ENCODE assay signal across 8 cellular contexts in the genomic region with DNA sequence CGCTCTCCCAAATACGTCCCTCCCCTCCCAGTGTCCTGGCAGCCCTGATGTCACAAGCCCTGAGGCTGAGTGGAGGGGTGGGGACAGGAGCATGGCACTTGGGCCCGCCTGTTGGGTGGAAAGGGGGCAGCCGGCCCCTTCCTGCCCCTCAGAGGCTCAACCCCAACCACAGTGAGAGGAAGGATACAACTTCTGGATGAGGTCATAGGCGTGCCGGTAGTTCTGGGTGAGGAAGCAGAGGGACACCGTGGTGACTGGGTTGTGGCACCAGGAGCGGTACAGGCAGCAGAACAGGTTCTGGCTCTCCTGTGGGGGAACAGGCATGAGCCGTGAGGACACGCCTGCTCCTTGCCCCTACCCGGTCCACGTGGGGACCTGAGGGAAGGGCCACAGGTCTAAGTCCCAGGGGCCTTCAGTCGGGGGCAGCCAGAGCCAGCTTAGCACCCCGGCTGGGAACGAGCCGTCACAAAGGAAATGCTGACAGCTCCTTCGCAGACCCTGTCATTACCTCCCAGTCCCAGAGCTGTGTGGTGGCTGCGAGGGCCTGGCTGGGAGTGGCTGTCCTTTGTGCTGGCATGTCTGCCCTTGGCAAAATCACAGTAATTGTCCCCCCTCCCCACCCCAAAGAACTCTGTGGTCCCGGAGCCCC. TPM values are rescaled to one million over a fixed set of nuclear protein-coding genes. Genes with fewer than 3 reads are reported as not detected.
DNase-seq lines count a peak whose midpoint lies in the region; ATAC-seq and TF ChIP-seq lines count a peak whose summit lies in the region.

No MANE protein-coding gene starts in this region.

- peaks cover 6% of the 10 kb centered on the region for H3K36me3 Mint-ChIP-seq in activated CD4-positive, alpha-beta T cell treated with anti-CD3 and anti-CD28 coated beads for 36 hours (ENCODE audit: low read depth)
- H3K36me3 Mint-ChIP-seq in activated CD8-positive, alpha-beta T cell treated with anti-CD3 and anti-CD28 coated beads for 36 hours (ENCODE audit: low read depth): no peaks in the 10 kb centered on the region

- H3K4me1 ChIP-seq in suprapubic skin: peaks cover 100% of the 10 kb centered on the region

- CTCF ChIA-PET in activated CD4-positive, alpha-beta T cell treated with anti-CD3 and anti-CD28 coated beads for 36 hours (lab: Charles Lee): interaction anchor here (1.1 to 2.4 kb wide), 2 partner anchors 26 to 75 kb away, joined by 3 to 7 read pairs; no protein-coding TSS in a partner anchor
- CTCF ChIA-PET in activated CD8-positive, alpha-beta T cell treated with anti-CD3 and anti-CD28 coated beads for 36 hours (lab: Charles Lee): interaction anchor here (0.6 to 1.3 kb wide), 3 partner anchors 10 to 74 kb away, joined by 3 to 4 read pairs (median 3); no protein-coding TSS in a partner anchor

- no peak for TF ChIP-seq CTCF in activated CD8-positive, alpha-beta T cell treated with anti-CD3 and anti-CD28 coated beads for 36 hours (IDR thresholded peaks at IDR 0.05)
- no peak for TF ChIP-seq CTCF in suprapubic skin (IDR thresholded peaks at IDR 0.05)

- H3K9me3 Mint-ChIP-seq in activated CD4-positive, alpha-beta T cell treated with anti-CD3 and anti-CD28 coated beads for 36 hours (ENCODE audit: low read depth): no peaks in the 10 kb centered on the region
- H3K9me3 Mint-ChIP-seq in activated CD8-positive, alpha-beta T cell treated with anti-CD3 and anti-CD28 coated beads for 36 hours: no peaks in the 10 kb centered on the region

- no peaks in the 10 kb centered on the region for H3K9me3 ChIP-seq in suprapubic skin

- peak; percentile 70 for ATAC-seq in activated CD4-positive, alpha-beta T cell treated with anti-CD3 and anti-CD28 coated beads for 36 hours
- ATAC-seq in activated CD8-positive, alpha-beta T cell treated with anti-CD3 and anti-CD28 coated beads for 36 hours: peak; percentile 89
- ATAC-seq in GM18502 (IDR thresholded peaks at IDR 0.05; ENCODE audit: poor library complexity, unreplicated experiment): no peak

- no peak overlapping the region for H3K4me3 ChIP-seq in suprapubic skin

- peak overlapping the region; percentile 10 for H3K27ac Mint-ChIP-seq in activated CD4-positive, alpha-beta T cell treated with anti-CD3 and anti-CD28 coated beads for 36 hours
- H3K27ac Mint-ChIP-seq in activated CD8-positive, alpha-beta T cell treated with anti-CD3 and anti-CD28 coated beads for 36 hours: peak overlapping the region; percentile 87

- no peaks in the 10 kb centered on the region for H3K36me3 ChIP-seq in suprapubic skin

- peaks cover 36% of the 10 kb centered on the region for H3K4me1 Mint-ChIP-seq in activated CD4-positive, alpha-beta T cell treated with anti-CD3 and anti-CD28 coated beads for 36 hours
- peaks cover 37% of the 10 kb centered on the region for H3K4me1 Mint-ChIP-seq in activated CD8-positive, alpha-beta T cell treated with anti-CD3 and anti-CD28 coated beads for 36 hours (ENCODE audit: low read depth)

- TF ChIP-seq EP300 in suprapubic skin (IDR thresholded peaks at IDR 0.05): no peak

- H3K27ac ChIP-seq in layer of hippocampus (ENCODE audit: low read depth, low read length) (peak overlapping the region; percentile 46), suprapubic skin (peak overlapping the region; percentile 91)

- POLR2A ChIA-PET in activated CD4-positive, alpha-beta T cell treated with anti-CD3 and anti-CD28 coated beads for 36 hours (lab: Charles Lee): no interaction called here
- POLR2A ChIA-PET in activated CD8-positive, alpha-beta T cell treated with anti-CD3 and anti-CD28 coated beads for 36 hours (lab: Charles Lee): interaction anchor here (0.8 to 1.8 kb wide), 2 partner anchors 10 to 41 kb away, joined by 6 to 8 read pairs; no protein-coding TSS in a partner anchor

- peak; percentile 49 for DNase-seq in activated CD4-positive, alpha-beta T cell treated with anti-CD3 and anti-CD28 coated beads for 36 hours
- no peak for DNase-seq in activated CD4-positive, alpha-beta T cell treated with anti-CD3 and anti-CD28 coated beads for 4 hours
- DNase-seq in activated CD8-positive, alpha-beta T cell treated with anti-CD3 and anti-CD28 coated beads for 36 hours: peak; percentile 75
- no peak for DNase-seq in suprapubic skin (ENCODE audit: low spot score in 2 of 2)
- no peak for DNase-seq in NCI-H146 treated with DMSO at 0.1 percent for 48 hours (lab: John Stamatoyannopoulos, UW; ENCODE audit: unreplicated experiment)
- DNase-seq in NCI-H748 treated with DMSO at 0.1 percent for 48 hours (lab: John Stamatoyannopoulos, UW): no peak

- intact Hi-C loops in activated CD4-positive, alpha-beta T cell treated with anti-CD3 and anti-CD28 coated beads for 36 hours (cut with DNase I, micrococcal nuclease): no loop called here
- intact Hi-C loops in activated CD8-positive, alpha-beta T cell treated with anti-CD3 and anti-CD28 coated beads for 36 hours (cut with micrococcal nuclease): no loop called here

- H3K27me3 ChIP-seq in layer of hippocampus (ENCODE audit: control insufficient read depth, insufficient read depth, low read length) (no peaks in the 10 kb centered on the region), suprapubic skin (no peaks in the 10 kb centered on the region)

- H3K27me3 Mint-ChIP-seq in activated CD4-positive, alpha-beta T cell treated with anti-CD3 and anti-CD28 coated beads for 36 hours: no peaks in the 10 kb centered on the region
- H3K27me3 Mint-ChIP-seq in activated CD8-positive, alpha-beta T cell treated with anti-CD3 and anti-CD28 coated beads for 36 hours: no peaks in the 10 kb centered on the region

- TF ChIP-seq POLR2A in suprapubic skin (IDR thresholded peaks at IDR 0.05): no peak

- no peak overlapping the region for H3K4me3 Mint-ChIP-seq in activated CD4-positive, alpha-beta T cell treated with anti-CD3 and anti-CD28 coated beads for 36 hours
- H3K4me3 Mint-ChIP-seq in activated CD8-positive, alpha-beta T cell treated with anti-CD3 and anti-CD28 coated beads for 36 hours: no peak overlapping the region

- 33% methylated on average over 12 of the region's 19 CpGs for whole genome bisulfite sequencing in suprapubic skin

RNA-seq across cellular contexts. Expression of gene MTSS2, which starts 11.2 kb away (rescaled TPM):
- total RNA-seq in activated CD4-positive, alpha-beta T cell treated with anti-CD3 and anti-CD28 coated beads for 36 hours: 1 to 10 TPM; 1.6 to 3.5 TPM
- 1 to 10 TPM; 4.4 to 4.6 TPM for total RNA-seq in activated CD8-positive, alpha-beta T cell treated with anti-CD3 and anti-CD28 coated beads for 36 hours
- 10 to 100 TPM; 30.1 to 58.7 (median 42.6) TPM for total RNA-seq in suprapubic skin

RNA-seq across cellular contexts. Expression of gene IL34, which starts 50.7 kb away (rescaled TPM):
- not detected for total RNA-seq in activated CD4-positive, alpha-beta T cell treated with anti-CD3 and anti-CD28 coated beads for 36 hours
- total RNA-seq in activated CD8-positive, alpha-beta T cell treated with anti-CD3 and anti-CD28 coated beads for 36 hours: not detected
- 100 to 1,000 TPM in 1 of 4 donors, 10 to 100 TPM in 3; 64.2 to 187 (median 92.5) TPM for total RNA-seq in suprapubic skin

Comparison
In these comparisons a context has a peak if more than half of its experiments do, and no peak if none do; other contexts are left out.
1. DNase-seq: peak in activated CD4-positive, alpha-beta T cell treated with anti-CD3 and anti-CD28 coated beads for 36 hours (single experiment) and activated CD8-positive, alpha-beta T cell treated with anti-CD3 and anti-CD28 coated beads for 36 hours (single experiment); none in activated CD4-positive, alpha-beta T cell treated with anti-CD3 and anti-CD28 coated beads for 4 hours (0 of 2), suprapubic skin (0 of 2), NCI-H146 treated with DMSO at 0.1 percent for 48 hours (single experiment) and NCI-H748 treated with DMSO at 0.1 percent for 48 hours (single experiment).
2. RNA of gene MTSS2, which starts 11.2 kb away (total RNA-seq): 30.1 to 58.7 TPM in suprapubic skin; 4.4 to 4.6 TPM in activated CD8-positive, alpha-beta T cell treated with anti-CD3 and anti-CD28 coated beads for 36 hours and 1.6 to 3.5 TPM in activated CD4-positive, alpha-beta T cell treated with anti-CD3 and anti-CD28 coated beads for 36 hours; every median in the first group is over 4 times any median in the second.
3. RNA of gene IL34, which starts 50.7 kb away (total RNA-seq): 64.2 to 187 TPM in suprapubic skin; not detected in activated CD8-positive, alpha-beta T cell treated with anti-CD3 and anti-CD28 coated beads for 36 hours and not detected in activated CD4-positive, alpha-beta T cell treated with anti-CD3 and anti-CD28 coated beads for 36 hours; every median in the first group is over 10 times any median in the second.